In genomic region chr5:42636425-42636824, GRCh38 we compare ENCODE assay signal across 1 cellular context.
TF ChIP-seq lines count a peak whose summit lies in the region.

No MANE protein-coding gene starts in this region.

TF ChIP-seq in SK-N-SH, 30 proteins besides CTCF, POLR2A, EP300 and RAD21 (continued from another document):
- TF ChIP-seq JUND (IDR thresholded peaks at IDR 0.05) (no peak), IRF3 (IDR thresholded peaks at IDR 0.05; ENCODE audit: low read depth, low read length) (no peak), ZBTB33 (IDR thresholded peaks at IDR 0.05; ENCODE audit: borderline replicate concordance, low read depth) (no peak), PBX3 (IDR thresholded peaks at IDR 0.05) (no peak), POLR2AphosphoS5 (IDR thresholded peaks at IDR 0.05; ENCODE audit: low read depth, low read length) (no peak)
